1 cellular context compared by ENCODE assay signal in genomic region chr11:64642418-64642735, GRCh38.
TF ChIP-seq lines count a peak whose summit lies in the region.

No MANE protein-coding gene starts in this region.

TF ChIP-seq in SK-N-SH treated with all-trans-retinoic acid at 6 μM for 48 hours, 23 proteins besides CTCF, POLR2A, EP300 and RAD21 (continued from another document):
- TF ChIP-seq CSRNP3 (CRISPR knock-in tag; IDR thresholded peaks at IDR 0.05) = no peak
- no peak for TF ChIP-seq ZNF8 (CRISPR knock-in tag; IDR thresholded peaks at IDR 0.05)
- TF ChIP-seq, protein P1, sequence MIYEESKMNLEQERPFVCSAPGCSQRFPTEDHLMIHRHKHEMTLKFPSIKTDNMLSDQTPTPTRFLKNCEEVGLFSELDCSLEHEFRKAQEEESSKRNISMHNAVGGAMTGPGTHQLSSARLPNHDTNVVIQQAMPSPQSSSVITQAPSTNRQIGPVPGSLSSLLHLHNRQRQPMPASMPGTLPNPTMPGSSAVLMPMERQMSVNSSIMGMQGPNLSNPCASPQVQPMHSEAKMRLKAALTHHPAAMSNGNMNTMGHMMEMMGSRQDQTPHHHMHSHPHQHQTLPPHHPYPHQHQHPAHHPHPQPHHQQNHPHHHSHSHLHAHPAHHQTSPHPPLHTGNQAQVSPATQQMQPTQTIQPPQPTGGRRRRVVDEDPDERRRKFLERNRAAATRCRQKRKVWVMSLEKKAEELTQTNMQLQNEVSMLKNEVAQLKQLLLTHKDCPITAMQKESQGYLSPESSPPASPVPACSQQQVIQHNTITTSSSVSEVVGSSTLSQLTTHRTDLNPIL (CRISPR knock-in tag; IDR thresholded peaks at IDR 0.05; ENCODE audit: low read depth) = no peak
- no peak for TF ChIP-seq ZC3H10 (CRISPR knock-in tag; IDR thresholded peaks at IDR 0.05)
- TF ChIP-seq RARB (CRISPR knock-in tag; IDR thresholded peaks at IDR 0.05) = no peak
- TF ChIP-seq ARNTL (CRISPR knock-in tag; IDR thresholded peaks at IDR 0.05; ENCODE audit: borderline replicate concordance, low read depth) = no peak
- TF ChIP-seq SNAI2 (CRISPR knock-in tag; IDR thresholded peaks at IDR 0.05) = no peak
- TF ChIP-seq TOX (CRISPR knock-in tag; IDR thresholded peaks at IDR 0.05; ENCODE audit: borderline replicate concordance) = no peak
- no peak for TF ChIP-seq ESRRG (CRISPR knock-in tag; IDR thresholded peaks at IDR 0.05)
